In the genomic region with DNA sequence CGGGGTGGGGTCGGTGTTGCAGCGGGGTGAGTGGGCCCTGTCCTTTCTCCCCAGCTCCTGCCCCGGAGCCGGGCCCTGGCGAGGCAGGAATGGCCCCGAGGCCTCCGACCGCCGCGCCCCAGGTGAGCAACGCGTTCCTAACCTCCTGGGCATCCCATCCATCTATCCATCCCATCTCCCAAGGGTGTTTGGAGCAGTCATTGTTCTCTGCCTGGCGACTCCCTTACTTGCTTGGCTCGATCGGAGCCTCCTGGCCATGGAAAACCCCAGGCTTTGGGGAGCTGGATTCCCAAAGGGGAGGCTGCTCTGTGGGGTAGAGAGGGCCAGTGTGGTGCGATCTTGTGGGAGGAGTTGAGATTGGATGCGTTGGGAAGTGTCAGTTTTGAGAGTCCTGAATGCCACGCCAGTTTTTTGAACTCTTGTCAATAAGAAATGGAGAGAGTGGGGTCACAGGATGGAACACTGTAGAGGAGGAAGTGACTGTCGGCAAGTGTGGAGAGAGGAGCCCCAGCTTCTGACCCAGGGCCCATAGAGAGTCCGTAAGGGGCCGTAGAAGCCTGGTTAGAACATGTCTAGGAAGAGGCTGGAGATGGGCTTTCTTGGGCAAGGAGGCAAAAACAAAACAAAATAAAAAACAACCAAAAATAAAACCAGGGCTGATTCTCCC, we compare ENCODE assay signal across 8 cellular contexts. TPM values are rescaled to one million over a fixed set of nuclear protein-coding genes. Genes with fewer than 3 reads are reported as not detected.
DNase-seq lines count a peak whose midpoint lies in the region; ATAC-seq and TF ChIP-seq lines count a peak whose summit lies in the region.

No MANE protein-coding gene starts in this region.

- intact Hi-C loops in activated naive CD4-positive, alpha-beta T cell treated with anti-CD3 and anti-CD28 coated beads for 36 hours (cut with micrococcal nuclease) = loop anchor here (5.0 kb wide), 1 partner anchor 37 kb away; no protein-coding TSS in a partner anchor

- H3K23ac ChIP-seq in neuronal stem cell (ENCODE audit: low read depth, low read length, poor library complexity) = peak overlapping the region; percentile 11

- peak overlapping the region; percentile 62 for H2BK15ac ChIP-seq in neuronal stem cell (ENCODE audit: low read length)

- H3K4me1 ChIP-seq in neuronal stem cell (ENCODE audit: control insufficient read depth in 2 of 2, insufficient read depth in 1 of 2, low read depth in 1 of 2, low read length in 2 of 2) = peaks cover 2 to 5% of the 10 kb centered on the region in 2 donors

- H3K4me2 ChIP-seq in neuronal stem cell (ENCODE audit: insufficient read depth, low read length, poor library complexity, severe bottlenecking) = peak overlapping the region; percentile 86

- H3K9me3 ChIP-seq in neuronal stem cell (replicated peaks in 1 of 2; ENCODE audit: control insufficient read depth in 2 of 2, insufficient read depth in 1 of 2, low read depth in 1 of 2, low read length in 2 of 2) = peaks cover 9 to 53% of the 10 kb centered on the region in 2 donors

- H3K27me3 ChIP-seq in neuronal stem cell (ENCODE audit: control insufficient read depth in 3 of 3, insufficient read depth in 3 of 3, low read depth in 1 of 3, low read length in 3 of 3) = no peaks in the 10 kb centered on the region

- no peak overlapping the region for H3K27ac ChIP-seq in neuronal stem cell (replicated peaks; ENCODE audit: low read length)

- no peak overlapping the region for H2AK5ac ChIP-seq in neuronal stem cell (ENCODE audit: low read depth, low read length)

- H4K8ac ChIP-seq in neuronal stem cell (ENCODE audit: low read depth, low read length) = no peak overlapping the region

- POLR2A ChIA-PET in WTC11 (lab: Charles Lee) = interaction anchor here (1.2 kb wide), 1 partner anchor 9 kb away, joined by 5 read pairs; no protein-coding TSS in a partner anchor

- H2BK5ac ChIP-seq in neuronal stem cell (ENCODE audit: low read length) = peak overlapping the region; percentile 70

- ATAC-seq in HG03378 (IDR thresholded peaks at IDR 0.05; ENCODE audit: unreplicated experiment) = peak; percentile 16
- ATAC-seq in WTC11 = peak; percentile 14

- H3K36me3 Mint-ChIP-seq in activated naive CD4-positive, alpha-beta T cell treated with anti-CD3 and anti-CD28 coated beads for 36 hours (ENCODE audit: low read depth) = peaks cover 47% of the 10 kb centered on the region
- peaks cover 25% of the 10 kb centered on the region for H3K36me3 Mint-ChIP-seq in WTC11

- H3K4me3 Mint-ChIP-seq in activated naive CD4-positive, alpha-beta T cell treated with anti-CD3 and anti-CD28 coated beads for 36 hours = peak overlapping the region; percentile 91
- peak overlapping the region; percentile 77 for H3K4me3 Mint-ChIP-seq in WTC11

- H2AFZ ChIP-seq in neuronal stem cell (ENCODE audit: low read length) = peak overlapping the region; percentile 93

- TF ChIP-seq CTCF in WTC11 (IDR thresholded peaks at IDR 0.05) (no peak), fibroblast of pulmonary artery (IDR thresholded peaks at IDR 0.05; ENCODE audit: low read length, missing control alignments) (no peak)

- peaks cover 7% of the 10 kb centered on the region for H3K9me3 Mint-ChIP-seq in activated naive CD4-positive, alpha-beta T cell treated with anti-CD3 and anti-CD28 coated beads for 36 hours
- H3K9me3 Mint-ChIP-seq in WTC11 = no peaks in the 10 kb centered on the region

- H3K27me3 Mint-ChIP-seq in activated naive CD4-positive, alpha-beta T cell treated with anti-CD3 and anti-CD28 coated beads for 36 hours (ENCODE audit: low read depth) = no peaks in the 10 kb centered on the region
- no peaks in the 10 kb centered on the region; the same call in 1 of the 2 replicates for H3K27me3 Mint-ChIP-seq in WTC11 (ENCODE audit: low read depth)

- H3K18ac ChIP-seq in neuronal stem cell (ENCODE audit: low read length) = peak overlapping the region; percentile 76

- no peak overlapping the region for H2BK12ac ChIP-seq in neuronal stem cell (ENCODE audit: low read length)

- no CpG with 5 or more reads among the region's 22 CpGs for WGBS in neuronal stem cell (ENCODE audit: extremely low coverage in 2 of 2, insufficient read length in 2 of 2, insufficient replicate concordance in 1 of 2), 2 donors

- peaks cover 19% of the 10 kb centered on the region for H3K4me1 Mint-ChIP-seq in activated naive CD4-positive, alpha-beta T cell treated with anti-CD3 and anti-CD28 coated beads for 36 hours (ENCODE audit: low read depth)
- peaks cover 12% of the 10 kb centered on the region for H3K4me1 Mint-ChIP-seq in WTC11

- peak overlapping the region; percentile 81 for H3K9ac ChIP-seq in neuronal stem cell (ENCODE audit: low read depth, low read length, poor library complexity)

- no peak overlapping the region for H3K14ac ChIP-seq in neuronal stem cell (ENCODE audit: low read length)

- H3K36me3 ChIP-seq in neuronal stem cell (replicated peaks in 1 of 2; ENCODE audit: control insufficient read depth in 2 of 2, insufficient read depth in 2 of 2, low read length in 2 of 2) = peaks cover 19 to 49% of the 10 kb centered on the region in 2 donors

- DNase-seq in activated naive CD4-positive, alpha-beta T cell treated with anti-CD3 and anti-CD28 coated beads for 36 hours = peak; percentile 39
- no peak for DNase-seq in activated naive CD4-positive, alpha-beta T cell treated with anti-CD3 and anti-CD28 coated beads, Interleukin-2, amount 50 U/mL, for 16 hours
- DNase-seq in WTC11 (ENCODE audit: low spot score) (peak; percentile 28), fibroblast of pulmonary artery (ENCODE audit: low read depth) (no peak), neuronal stem cell (ENCODE audit: low spot score) (no peak), NCI-H2029 (lab: John Stamatoyannopoulos, UW) (no peak), islet precursor cell (no peak)

- H3K4me3 ChIP-seq in fibroblast of pulmonary artery (replicated peaks; ENCODE audit: low read depth, low read length) (peak overlapping the region; percentile 78), neuronal stem cell (ENCODE audit: low read length in 2 of 2) (peak overlapping the region; percentile 80 to 89)

- H3K79me1 ChIP-seq in neuronal stem cell (ENCODE audit: low read depth, low read length) = no peaks in the 10 kb centered on the region

- H3K27ac Mint-ChIP-seq in activated naive CD4-positive, alpha-beta T cell treated with anti-CD3 and anti-CD28 coated beads for 36 hours = peak overlapping the region; percentile 91
- no peak overlapping the region for H3K27ac Mint-ChIP-seq in WTC11

- CTCF ChIA-PET in activated naive CD4-positive, alpha-beta T cell treated with anti-CD3 and anti-CD28 coated beads for 36 hours (lab: Charles Lee) = interaction anchor here (0.7 to 2.2 kb wide), 5 partner anchors 11 to 163 kb away, joined by 3 to 14 read pairs (median 5); no protein-coding TSS in a partner anchor
- CTCF ChIA-PET in WTC11 (lab: Charles Lee) = interaction anchor here (0.6 to 3.2 kb wide), 5 partner anchors 11 to 276 kb away, joined by 3 to 27 read pairs (median 5); partner anchors contain the start of gene SLC7A6

- no peak overlapping the region for H3K4ac ChIP-seq in neuronal stem cell (ENCODE audit: low read length)

- no peak overlapping the region for H4K91ac ChIP-seq in neuronal stem cell (ENCODE audit: low read depth, low read length, poor library complexity)

- no peak overlapping the region for H2BK120ac ChIP-seq in neuronal stem cell (ENCODE audit: low read depth, low read length)

TF ChIP-seq in WTC11, 78 proteins besides CTCF, POLR2A, EP300 and RAD21 (continues in another document):
- TF ChIP-seq SMAD4 (CRISPR knock-in tag; IDR thresholded peaks at IDR 0.05) (no peak), AFF4 (CRISPR knock-in tag; IDR thresholded peaks at IDR 0.05; ENCODE audit: borderline replicate concordance) (no peak), ATF2 (CRISPR knock-in tag; IDR thresholded peaks at IDR 0.05; ENCODE audit: borderline replicate concordance, low read depth) (no peak), ZNF138 (CRISPR knock-in tag; conservative IDR thresholded peaks at IDR 0.05) (no peak)

RNA-seq across cellular contexts. Expression of gene ZFP90, which starts 0.7 kb away (rescaled TPM):
- 10 to 100 TPM; 27.5 to 30.2 TPM for total RNA-seq in activated naive CD4-positive, alpha-beta T cell treated with anti-CD3 and anti-CD28 coated beads for 36 hours
- 21.7 to 24.9 TPM (median 22.6 TPM) in 3 replicates for total RNA-seq in WTC11 (2021)
- polyA plus RNA-seq in neuronal stem cell (2013, experiment 1 of 2) = 58.9 TPM
- polyA plus RNA-seq in neuronal stem cell (2013, experiment 2 of 2) = 65.3 TPM

Comparison
In these comparisons a context has a peak if more than half of its experiments do, and no peak if none do; other contexts are left out.
1. DNase-seq: peak in activated naive CD4-positive, alpha-beta T cell treated with anti-CD3 and anti-CD28 coated beads for 36 hours (single experiment) and WTC11 (single experiment); none in activated naive CD4-positive, alpha-beta T cell treated with anti-CD3 and anti-CD28 coated beads, Interleukin-2, amount 50 U/mL, for 16 hours (single experiment), fibroblast of pulmonary artery (single experiment), neuronal stem cell (single experiment), NCI-H2029 (single experiment) and islet precursor cell (single experiment).